Comparison of ENCODE assay signal across 19 cellular contexts in the genomic region with DNA sequence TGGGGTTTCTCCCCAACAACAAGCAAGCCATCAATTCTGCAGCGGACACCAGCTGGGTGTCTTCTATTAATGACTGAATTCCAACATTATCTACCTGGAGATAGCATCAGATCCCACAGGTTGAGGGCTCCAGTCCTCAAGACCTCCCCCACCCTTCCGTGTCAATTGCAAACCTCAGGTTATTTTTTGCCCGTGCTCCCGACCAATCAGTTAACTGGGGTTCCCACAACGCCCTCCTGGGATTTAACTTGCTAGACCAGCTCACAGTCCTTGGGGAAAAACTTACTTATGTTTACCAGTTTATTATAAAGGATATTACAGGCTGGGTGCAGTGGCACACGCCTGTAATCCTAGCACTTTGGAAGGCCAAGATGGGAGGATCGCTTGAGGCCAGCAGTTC. TPM values are rescaled to one million over a fixed set of nuclear protein-coding genes. Genes with fewer than 3 reads are reported as not detected.
DNase-seq lines count a peak whose midpoint lies in the region; ATAC-seq, FAIRE-seq and TF ChIP-seq lines count a peak whose summit lies in the region.
"Had no signal": no experiment of that assay in that cellular context is flagged by ENCODE, and none has a peak within 500 bp of the region (broad histone marks: within the 10 kb centered on the region; RNA-seq: fewer than 3 reads in every experiment).

No MANE protein-coding gene starts in this region.

- peak; percentile 9 for DNase-seq in NB4 (ENCODE audit: low read depth)
- DNase-seq in H1 (ENCODE audit: low read depth in 1 of 2, low spot score in 2 of 2): no peak
- DNase-seq in foreskin keratinocyte: no peak
- no peak for DNase-seq in activated CD8-positive, alpha-beta memory T cell treated with anti-CD3 and anti-CD28 coated beads, Interleukin-2, amount 50 U/mL, for 4 hours
- no peak for DNase-seq in gastrocnemius medialis
- DNase-seq: Calu3; CD4-positive, alpha-beta T cell; DMS53; MV-4-11; NCI-H1417 treated with DMSO at 0.1 percent for 48 hours; NCI-H2029; NCI-H510A; NCI-H774; PC-3 had no signal

- peak overlapping the region in 8 of 10 experiments; percentile 6 to 43 (median 26); a peak in 5 of 20 replicates for H3K4me3 ChIP-seq in BLaER1 treated with 17β-estradiol and CSF1 and Interleukin-3, amounts not matched to agents 10 nM and 100 nM
- H3K4me3 ChIP-seq in NB4 (ENCODE audit: low read depth, low read length) (no peak overlapping the region), H1 (ENCODE audit: extremely low read depth in 1 of 4, insufficient read depth in 2 of 4, low read depth in 3 of 4, low read length in 4 of 4) (no peak overlapping the region), gastrocnemius medialis (no peak overlapping the region)
- H3K4me3 ChIP-seq: A549, K562 had no signal

- CTCF ChIA-PET in H1 (lab: Charles Lee; ENCODE audit: partially characterized antibody): no interaction called here

- no peak for TF ChIP-seq POLR2A in NB4 (IDR thresholded peaks at IDR 0.05; ENCODE audit: extremely low read depth, insufficient read length)
- no peak for TF ChIP-seq POLR2A in H1 (IDR thresholded peaks at IDR 0.05; ENCODE audit: control extremely low read depth in 1 of 2, low read depth in 2 of 2, low read length in 2 of 2)
- no peak for TF ChIP-seq POLR2A in gastrocnemius medialis (IDR thresholded peaks at IDR 0.05)

- H3K23ac ChIP-seq in H1 (ENCODE audit: insufficient read length): no peak overlapping the region

- no peak for TF ChIP-seq CTCF in NB4 (IDR thresholded peaks at IDR 0.05; ENCODE audit: low read depth, low read length)
- TF ChIP-seq CTCF in H1 (IDR thresholded peaks at IDR 0.05; ENCODE audit: control extremely low read depth in 1 of 3, insufficient read depth in 1 of 3, low read depth in 1 of 3, low read length in 3 of 3): no peak
- no peak for TF ChIP-seq CTCF in foreskin keratinocyte (conservative IDR thresholded peaks at IDR 0.05)
- TF ChIP-seq CTCF in gastrocnemius medialis (IDR thresholded peaks at IDR 0.05 in 4 of 5, conservative IDR thresholded peaks at IDR 0.05 in 1 of 5): no peak

- peak overlapping the region in 4 of 11 experiments; percentile 1 to 50 (median 22); a peak in 4 of 22 replicates for H3K9ac ChIP-seq in BLaER1 treated with 17β-estradiol and CSF1 and Interleukin-3, amounts not matched to agents 10 nM and 100 nM
- H3K9ac ChIP-seq in H1 (replicated peaks in 1 of 4; ENCODE audit: extremely low read depth in 1 of 4, low read depth in 3 of 4, low read length in 3 of 4): no peak overlapping the region

- peaks cover 73 to 93% (median 90%) of the 10 kb centered on the region in 10 experiments for H3K4me1 ChIP-seq in BLaER1 treated with 17β-estradiol and CSF1 and Interleukin-3, amounts not matched to agents 10 nM and 100 nM
- peaks cover 0 to 11% (median 8%) of the 10 kb centered on the region in 4 experiments; a peak in 5 of 7 replicates for H3K4me1 ChIP-seq in H1 (replicated peaks in 1 of 4; ENCODE audit: control insufficient read depth in 3 of 4, insufficient read depth in 4 of 4, low read length in 3 of 4)
- H3K4me1 ChIP-seq in foreskin keratinocyte: peaks cover 10% of the 10 kb centered on the region
- peaks cover 42 to 52% of the 10 kb centered on the region in 2 donors for H3K4me1 ChIP-seq in gastrocnemius medialis

- peak overlapping the region; percentile 65 for H3K27ac Mint-ChIP-seq in stimulated activated memory B cell treated with anti-CD40 and anti-IgM and Interleukin-4, amounts not matched to agents 10 μg/mL and 1 μg/mL and 100 μg/mL, for 72 hours
- H3K27ac Mint-ChIP-seq: CD4-positive, alpha-beta T cell had no signal

- H2BK20ac ChIP-seq in H1 (ENCODE audit: low read length): no peak overlapping the region

- no peak overlapping the region for H4K5ac ChIP-seq in H1 (ENCODE audit: insufficient read length, low read depth, low read length)

- no peaks in the 10 kb centered on the region for H3K27me3 Mint-ChIP-seq in stimulated activated memory B cell treated with anti-CD40 and anti-IgM and Interleukin-4, amounts not matched to agents 10 μg/mL and 1 μg/mL and 100 μg/mL, for 72 hours
- H3K27me3 Mint-ChIP-seq: CD4-positive, alpha-beta T cell had no signal

- no peak overlapping the region for H2AK5ac ChIP-seq in H1 (ENCODE audit: low read depth, low read length)

- H2BK12ac ChIP-seq in H1 (ENCODE audit: low read depth, low read length): no peak overlapping the region

- peak overlapping the region; percentile 16; the same call in 1 of the 2 replicates for H2BK15ac ChIP-seq in H1 (ENCODE audit: low read length)

- H3K79me1 ChIP-seq in H1 (ENCODE audit: low read depth, low read length): peaks cover 4% of the 10 kb centered on the region; the same call in 1 of the 2 replicates

- H4K20me1 ChIP-seq in BLaER1 treated with 17β-estradiol and CSF1 and Interleukin-3, amounts not matched to agents 10 nM and 100 nM: peaks cover 0 to 54% (median 36%) of the 10 kb centered on the region in 11 experiments; a peak in 13 of 22 replicates
- H4K20me1 ChIP-seq in H1 (replicated peaks in 1 of 2; ENCODE audit: control insufficient read depth in 1 of 2, insufficient read depth in 2 of 2, low read length in 2 of 2): peaks cover 7% of the 10 kb centered on the region in 2 experiments

- no peak overlapping the region for H3K4ac ChIP-seq in H1 (replicated peaks; ENCODE audit: insufficient read length, low read depth, low read length)

- H3K23me2 ChIP-seq in H1 (ENCODE audit: low read depth, low read length): no peaks in the 10 kb centered on the region

- H3K27ac ChIP-seq in BLaER1 treated with 17β-estradiol and CSF1 and Interleukin-3, amounts not matched to agents 10 nM and 100 nM: peak overlapping the region; percentile 25 to 71 (median 53); a peak in 17 of 22 replicates
- no peak overlapping the region for H3K27ac ChIP-seq in H1 (ENCODE audit: low read depth, low read length)
- H3K27ac ChIP-seq in foreskin keratinocyte: no peak overlapping the region
- no peak overlapping the region for H3K27ac ChIP-seq in gastrocnemius medialis
- H3K27ac ChIP-seq: A549, RWPE1 had no signal

- 87% methylated on average over 7 of the region's 7 CpGs; no CpG with 5 or more reads in 1 of the 2 experiments for WGBS in H1 (ENCODE audit: extremely low coverage in 1 of 2, insufficient coverage in 1 of 2, insufficient read length in 1 of 2, insufficient replicate concordance in 2 of 2, low coverage in 1 of 2, low lambda C conversion rate in 2 of 2, missing lambda C conversion rate in 1 of 2), 2 experiments

- no peaks in the 10 kb centered on the region for H3K27me3 ChIP-seq in BLaER1 treated with 17β-estradiol and CSF1 and Interleukin-3, amounts not matched to agents 10 nM and 100 nM
- H3K27me3 ChIP-seq in H1 (replicated peaks in 1 of 4; ENCODE audit: control insufficient read depth in 3 of 4, extremely low read depth in 1 of 4, insufficient read depth in 3 of 4, low read length in 3 of 4): no peaks in the 10 kb centered on the region
- no peaks in the 10 kb centered on the region for H3K27me3 ChIP-seq in foreskin keratinocyte
- no peaks in the 10 kb centered on the region for H3K27me3 ChIP-seq in gastrocnemius medialis

- H3K9me3 Mint-ChIP-seq in stimulated activated memory B cell treated with anti-CD40 and anti-IgM and Interleukin-4, amounts not matched to agents 10 μg/mL and 1 μg/mL and 100 μg/mL, for 72 hours: peaks cover 11% of the 10 kb centered on the region

- no peak overlapping the region for H3K18ac ChIP-seq in H1 (ENCODE audit: extremely low read depth, low read length)

- no peak overlapping the region for H2BK5ac ChIP-seq in H1 (ENCODE audit: low read depth, low read length)

- H3K4me3 Mint-ChIP-seq in stimulated activated memory B cell treated with anti-CD40 and anti-IgM and Interleukin-4, amounts not matched to agents 10 μg/mL and 1 μg/mL and 100 μg/mL, for 72 hours: peak overlapping the region; percentile 34

- intact Hi-C loops in gastrocnemius medialis (cut with DNase I; ENCODE audit: low total_unique reads): no loop called here

- peaks cover 16 to 100% of the 10 kb centered on the region in 2 experiments for H3K79me2 ChIP-seq in H1 (ENCODE audit: control insufficient read depth in 1 of 2, insufficient read depth in 2 of 2, low read length in 2 of 2)

- ATAC-seq in stimulated activated memory B cell treated with anti-CD40 and anti-IgM and Interleukin-4, amounts not matched to agents 10 μg/mL and 1 μg/mL and 100 μg/mL, for 72 hours: peak; percentile 78
- ATAC-seq in foreskin keratinocyte: no peak
- no peak for ATAC-seq in gastrocnemius medialis
- ATAC-seq: A549, K562, PC-3 had no signal

- H3K4me1 Mint-ChIP-seq in stimulated activated memory B cell treated with anti-CD40 and anti-IgM and Interleukin-4, amounts not matched to agents 10 μg/mL and 1 μg/mL and 100 μg/mL, for 72 hours: peaks cover 86% of the 10 kb centered on the region

- H3K9me3 ChIP-seq in BLaER1 treated with 17β-estradiol and CSF1 and Interleukin-3, amounts not matched to agents 10 nM and 100 nM (replicated peaks in 1 of 11): peaks cover 17 to 35% (median 24%) of the 10 kb centered on the region in 11 experiments
- H3K9me3 ChIP-seq in H1 (ENCODE audit: insufficient read depth in 2 of 2, low read depth in 1 of 2, low read length in 1 of 2) (no peaks in the 10 kb centered on the region), gastrocnemius medialis (peaks cover 0 to 8% (median 5%) of the 10 kb centered on the region in 3 donors)

- no peak for TF ChIP-seq EP300 in H1 (IDR thresholded peaks at IDR 0.05; ENCODE audit: borderline replicate concordance in 1 of 2, low read depth in 2 of 2, low read length in 2 of 2)

- in situ Hi-C loops in gastrocnemius medialis (cut with MboI; ENCODE audit: low sequenced_read_pairs in 4 of 4): loop anchor here in 1 of 4 donors (25.0 kb wide), 1 partner anchor 390 kb away; the partner anchor contains the start of gene GLRX5

- no peak for FAIRE-seq in H1 (lab: Jason Lieb, UNC)
- FAIRE-seq: A549, K562 had no signal

- H3K4me2 ChIP-seq in BLaER1 treated with 17β-estradiol and CSF1 and Interleukin-3, amounts not matched to agents 10 nM and 100 nM: peak overlapping the region; percentile 68 to 96 (median 81)
- H3K4me2 ChIP-seq in H1 (ENCODE audit: insufficient read depth in 1 of 2, low read depth in 2 of 2, low read length in 2 of 2): no peak overlapping the region
- H3K4me2 ChIP-seq: A549 had no signal

- H3K36me3 Mint-ChIP-seq in stimulated activated memory B cell treated with anti-CD40 and anti-IgM and Interleukin-4, amounts not matched to agents 10 μg/mL and 1 μg/mL and 100 μg/mL, for 72 hours: peaks cover 22% of the 10 kb centered on the region

- peaks cover 9 to 37% (median 17%) of the 10 kb centered on the region in 11 experiments; a peak in 18 of 22 replicates for H3K36me3 ChIP-seq in BLaER1 treated with 17β-estradiol and CSF1 and Interleukin-3, amounts not matched to agents 10 nM and 100 nM
- H3K36me3 ChIP-seq in H1 (ENCODE audit: control insufficient read depth in 2 of 4, insufficient read depth in 4 of 4, low read length in 3 of 4) (no peaks in the 10 kb centered on the region), gastrocnemius medialis (no peaks in the 10 kb centered on the region)

- no peak overlapping the region for H3K14ac ChIP-seq in H1 (ENCODE audit: insufficient read length)

- H4K91ac ChIP-seq in H1 (replicated peaks; ENCODE audit: insufficient read length, low read length): no peak overlapping the region

- H2AFZ ChIP-seq in H1 (ENCODE audit: low read length): no peak overlapping the region

- H2BK120ac ChIP-seq in H1 (replicated peaks; ENCODE audit: low read depth, low read length): no peak overlapping the region

- POLR2A ChIA-PET in H1 (lab: Charles Lee; ENCODE audit: partially characterized antibody): interaction anchor here (1.5 kb wide), 1 partner anchor 11 kb away, joined by 3 read pairs; no protein-coding TSS in a partner anchor

- no peak for TF ChIP-seq RAD21 in H1 (IDR thresholded peaks at IDR 0.05 in 1 of 2, conservative IDR thresholded peaks at IDR 0.05 in 1 of 2; ENCODE audit: low read depth in 2 of 2, low read length in 2 of 2)

- H4K8ac ChIP-seq in H1 (ENCODE audit: extremely low read depth, insufficient read depth, low read length): no peak overlapping the region

- no peak overlapping the region for H3K56ac ChIP-seq in H1 (replicated peaks; ENCODE audit: insufficient read length, low read depth, low read length)

RNA-seq across cellular contexts. Expression of gene DICER1, which starts 9.7 kb away (rescaled TPM):
- total RNA-seq in H1 (2021; fragmentation: NEBNext Ultra II Directional; extraction: Animal tissue kit (Norgen Biotek cat#: 25700)): 60.2 and 61.8 TPM in 2 replicates
- polyA plus RNA-seq in H1 (2011; rRNA removed) (8.1 and 11.9 TPM in 2 replicates), foreskin keratinocyte (2.8 and 3.6 TPM in 2 replicates)
- 15.2 TPM for polyA plus RNA-seq in H1 (2011; cell fraction: cytosol; rRNA removed)
- polyA plus RNA-seq in H1 (2011; cell fraction: nucleus; rRNA removed): 33.2 TPM
- 18.4 to 26.5 TPM (median 24.5 TPM) in 4 replicates for polyA plus RNA-seq in H1 (2012, experiment 1 of 2)
- 1.2 TPM for polyA plus RNA-seq in H1 (2012, experiment 2 of 2)
- 64.6 TPM for polyA plus RNA-seq in H1 (2013, experiment 1 of 2)
- polyA plus RNA-seq in H1 (2013, experiment 2 of 2): 66.0 TPM
- 93.2 and 119 TPM in 2 replicates for polyA minus RNA-seq in H1 (2011; rRNA and poly(A)+ RNA removed)
- 46.0 TPM for polyA minus RNA-seq in H1 (2011; cell fraction: cytosol; rRNA and poly(A)+ RNA removed)
- 149 TPM for polyA minus RNA-seq in H1 (2011; cell fraction: nucleus; rRNA and poly(A)+ RNA removed)
- total RNA-seq in foreskin keratinocyte (29.8 and 32.3 TPM in 2 replicates), gastrocnemius medialis (10 to 100 TPM; 29.4 to 63.7 (median 37.9) TPM)

Comparison
In these comparisons a context has a peak if more than half of its experiments do, and no peak if none do; other contexts are left out.
1. H3K27ac ChIP-seq: peak in BLaER1 treated with 17β-estradiol and CSF1 and Interleukin-3, amounts not matched to agents 10 nM and 100 nM (11 of 11); none in H1 (single experiment), foreskin keratinocyte (single experiment) and gastrocnemius medialis (0 of 4).
2. H3K4me2 ChIP-seq: peak in BLaER1 treated with 17β-estradiol and CSF1 and Interleukin-3, amounts not matched to agents 10 nM and 100 nM (11 of 11); none in H1 (0 of 2).
3. H3K4me3 ChIP-seq: peak in BLaER1 treated with 17β-estradiol and CSF1 and Interleukin-3, amounts not matched to agents 10 nM and 100 nM (8 of 10); none in NB4 (single experiment), H1 (0 of 4) and gastrocnemius medialis (0 of 4).